Comparison of ENCODE assay signal across 8 cellular contexts in genomic region chr12:129729170-129729569, GRCh38.
"Had no signal": no experiment of that assay in that cellular context is flagged by ENCODE, and none has a peak within 500 bp of the region (broad histone marks: within the 10 kb centered on the region; RNA-seq: fewer than 3 reads in every experiment).

No MANE protein-coding gene starts in this region.

- ATAC-seq: GM12878 had no signal

- FAIRE-seq: G401.6, GM12878, GM12891, GM12892, GM18507, GM19239 had no signal

- H3K4me3 ChIP-seq: GM12878 had no signal

- DNase-seq: GDM1, GF-D8 had no signal
